Comparison of ENCODE assay signal across 35 cellular contexts in genomic region chr11:68194675-68195294, GRCh38.
"Had no signal": no experiment of that assay in that cellular context is flagged by ENCODE, and none has a peak within 500 bp of the region (broad histone marks: within the 10 kb centered on the region; RNA-seq: fewer than 3 reads in every experiment).

No MANE protein-coding gene starts in this region.

- DNase-seq: activated B cell treated with CpG ODN at 0.5 μM for 24 hours; activated CD4-positive, alpha-beta memory T cell treated with anti-CD3 and anti-CD28 coated beads for 36 hours; activated CD4-positive, alpha-beta T cell treated with anti-CD3 and anti-CD28 coated beads for 4 hours; activated CD4-positive, alpha-beta T cell treated with anti-CD3 and anti-CD28 coated beads, Interleukin-2, amount 50 U/mL, for 1 hour; activated CD4-positive, CD25-positive, alpha-beta regulatory T cell treated with anti-CD3 and anti-CD28 coated beads, Interleukin-2, amount 50 U/mL, for 72 hours; activated CD8-positive, alpha-beta memory T cell treated with anti-CD3 and anti-CD28 coated beads for 24 hours; activated CD8-positive, alpha-beta memory T cell treated with anti-CD3 and anti-CD28 coated beads, Interleukin-2, amount 10 ng/mL, durations not matched to agents 7 days and 5 days; activated CD8-positive, alpha-beta memory T cell treated with anti-CD3 and anti-CD28 coated beads, Interleukin-2, amount 50 U/mL, for 48 hours; activated effector memory CD4-positive, alpha-beta T cell treated with anti-CD3 and anti-CD28 coated beads, Interleukin-2, amount 50 U/mL, for 16 hours; activated naive CD4-positive, alpha-beta T cell; activated naive CD4-positive, alpha-beta T cell treated with anti-CD3 and anti-CD28 coated beads, Interleukin-2, amount 50 U/mL, for 16 hours; activated naive CD8-positive, alpha-beta T cell treated with anti-CD3 and anti-CD28 coated beads for 36 hours; activated T-cell treated with anti-CD3 and anti-CD28 coated beads, Interleukin-2, amount 50 U/mL, for 72 hours; amniotic stem cell; aorta; KG1; NCI-H1048; NCI-H1436 treated with DMSO at 0.1 percent for 48 hours; NCI-H1694 treated with DMSO at 0.1 percent for 48 hours; NCI-H2081; NCI-H2171 treated with DMSO at 0.1 percent for 48 hours; NCI-H226; NCI-H524 treated with DMSO at 0.1 percent for 48 hours; NK-92 treated with Interleukin-12 subunit alpha and Interleukin-12 subunit beta, amount 100 ng/mL, for 24 hours; PC-9; SIG-M5; SW 1271; T-helper 1 cell; T-helper 2 cell; T-helper 9 cell had no signal

- H3K36me3 ChIP-seq: cardiac muscle cell had no signal

- H3K27me3 ChIP-seq: cardiac muscle cell had no signal

- H3K27ac ChIP-seq: cardiac muscle cell, PC-9, RWPE1, VCaP had no signal

- H3K4me2 ChIP-seq: PC-9 had no signal

- H3K4me3 ChIP-seq: cardiac muscle cell, PC-9 had no signal

- ATAC-seq: activated CD8-positive, alpha-beta memory T cell treated with anti-CD3 and anti-CD28 coated beads, Interleukin-2, amount 10 ng/mL, durations not matched to agents 7 days and 5 days; activated T-cell treated with anti-CD3 and anti-CD28 coated beads, Interleukin-2, amount 50 U/mL, for 72 hours; activated T-helper 17 cell treated with anti-CD3 and anti-CD28 coated beads, Interleukin-2, amount 50 U/mL, for 72 hours; Right ventricle myocardium inferior had no signal

- H2AFZ ChIP-seq: PC-9 had no signal
